ENCODE assay signal across 9 cellular contexts in genomic region chr10:62384057-62384446, GRCh38. TPM values are rescaled to one million over a fixed set of nuclear protein-coding genes. Genes with fewer than 3 reads are reported as not detected.
A peak's percentile ranks its signal among the peaks of the same experiment; 100 is the strongest.
DNase-seq lines count a peak whose midpoint lies in the region; ATAC-seq lines count a peak whose summit lies in the region.
"Had no signal": no experiment of that assay in that cellular context is flagged by ENCODE, and none has a peak within 500 bp of the region (broad histone marks: within the 10 kb centered on the region; RNA-seq: fewer than 3 reads in every experiment).

No MANE protein-coding gene starts in this region.

- ATAC-seq in GM21367 (IDR thresholded peaks at IDR 0.05; ENCODE audit: unreplicated experiment), result no peak

- in situ Hi-C loops in SK-MEL-5 (cut with HindIII; ENCODE audit: low pct_unique_long_range_greater_than_20kb, low sequenced_read_pairs), result no loop called here

- H3K27ac ChIP-seq in cingulate gyrus (ENCODE audit: low read depth, low read length), result peak overlapping the region; percentile 76

- DNase-seq in H4 (ENCODE audit: low spot score), result peak; percentile 92
- DNase-seq in SK-MEL-5 (ENCODE audit: low read depth, low spot score), result peak; percentile 72
- peak; percentile 15 for DNase-seq in stimulated activated CD8-positive, alpha-beta memory T cell treated with anti-CD3 and anti-CD28 coated beads, Interleukin-12 subunit alpha, Interleukin-12 subunit beta, amount 100 ng/mL, for 4 hours (ENCODE audit: low read depth)
- no peak for DNase-seq in NCI-H526 treated with DMSO at 0.1 percent for 48 hours (lab: John Stamatoyannopoulos, UW)
- no peak for DNase-seq in amygdala (lab: John Stamatoyannopoulos, UW)
- DNase-seq in HuH-7.5 (ENCODE audit: low spot score), result no peak
- DNase-seq: NCI-H146 had no signal

RNA-seq across cellular contexts. Expression of gene ZNF365, which starts 9.9 kb away (rescaled TPM):
- 0.85 and 2.6 TPM in 2 replicates for total RNA-seq in H4 (2014; rRNA removed; shearing (Covaris generic))
- total RNA-seq in SK-MEL-5 (2014; rRNA removed; shearing (Covaris generic)), result 1.0 and 1.6 TPM in 2 replicates
- 1.4 and 2.0 TPM in 2 replicates for polyA plus RNA-seq in SK-MEL-5 (2015; cell fraction: cytosol; rRNA removed)
- polyA plus RNA-seq in SK-MEL-5 (2015; cell fraction: nucleus; rRNA removed), result 3.6 and 4.0 TPM in 2 replicates

Comparison
In these comparisons a context has a peak if more than half of its experiments do, and no peak if none do; other contexts are left out.
1. DNase-seq: peak in H4 (single experiment), SK-MEL-5 (single experiment) and stimulated activated CD8-positive, alpha-beta memory T cell treated with anti-CD3 and anti-CD28 coated beads, Interleukin-12 subunit alpha, Interleukin-12 subunit beta, amount 100 ng/mL, for 4 hours (single experiment); none in NCI-H526 treated with DMSO at 0.1 percent for 48 hours (single experiment), amygdala (0 of 56) and HuH-7.5 (single experiment).